16 cellular contexts compared by ENCODE assay signal in genomic region chr20:48459729-48460395, GRCh38.
"Had no signal": no experiment of that assay in that cellular context is flagged by ENCODE, and none has a peak within 500 bp of the region (broad histone marks: within the 10 kb centered on the region; RNA-seq: fewer than 3 reads in every experiment).

No MANE protein-coding gene starts in this region.

- H3K36me3 Mint-ChIP-seq: activated CD4-positive, alpha-beta memory T cell treated with anti-CD3 and anti-CD28 coated beads for 36 hours; activated naive CD4-positive, alpha-beta T cell treated with anti-CD3 and anti-CD28 coated beads, Interleukin-2, amount 50 U/mL, for 72 hours; naive thymus-derived CD4-positive, alpha-beta T cell had no signal

- H3K27ac Mint-ChIP-seq: activated CD4-positive, alpha-beta memory T cell treated with anti-CD3 and anti-CD28 coated beads for 36 hours; activated naive CD4-positive, alpha-beta T cell treated with anti-CD3 and anti-CD28 coated beads, Interleukin-2, amount 50 U/mL, for 72 hours; activated T-helper 1 cell treated with anti-CD3 and anti-CD28 coated beads, Interleukin-12 subunit alpha, Interleukin-12 subunit beta, Interleukin-2, Interleukin-4 antibody, amounts not matched to agents 30 ng/mL and 10 ng/mL and 1 ng/mL, durations not matched to agents 14 hours and 24 hours and 36 hours; naive thymus-derived CD4-positive, alpha-beta T cell had no signal

- H3K9me3 ChIP-seq: adrenal gland, neutrophil had no signal

- H3K27ac ChIP-seq: adrenal gland, neutrophil had no signal

- H3K4me3 ChIP-seq: adrenal gland had no signal

- ATAC-seq: activated naive CD4-positive, alpha-beta T cell treated with anti-CD3 and anti-CD28 coated beads, Interleukin-2, amount 50 U/mL, for 72 hours; left ventricle myocardium superior; naive thymus-derived CD4-positive, alpha-beta T cell had no signal

- H3K4me3 Mint-ChIP-seq: activated CD4-positive, alpha-beta memory T cell treated with anti-CD3 and anti-CD28 coated beads for 36 hours; activated T-helper 1 cell treated with anti-CD3 and anti-CD28 coated beads, Interleukin-12 subunit alpha, Interleukin-12 subunit beta, Interleukin-2, Interleukin-4 antibody, amounts not matched to agents 30 ng/mL and 10 ng/mL and 1 ng/mL, durations not matched to agents 14 hours and 24 hours and 36 hours; naive thymus-derived CD4-positive, alpha-beta T cell had no signal

- H3K9me3 Mint-ChIP-seq: activated CD4-positive, alpha-beta memory T cell treated with anti-CD3 and anti-CD28 coated beads for 36 hours; activated naive CD4-positive, alpha-beta T cell treated with anti-CD3 and anti-CD28 coated beads, Interleukin-2, amount 50 U/mL, for 72 hours; activated T-helper 1 cell treated with anti-CD3 and anti-CD28 coated beads, Interleukin-12 subunit alpha, Interleukin-12 subunit beta, Interleukin-2, Interleukin-4 antibody, amounts not matched to agents 30 ng/mL and 10 ng/mL and 1 ng/mL, durations not matched to agents 14 hours and 24 hours and 36 hours; naive thymus-derived CD4-positive, alpha-beta T cell had no signal

- DNase-seq: activated CD4-positive, alpha-beta memory T cell treated with anti-CD3 and anti-CD28 coated beads for 36 hours; activated CD4-positive, alpha-beta T cell treated with anti-CD3 and anti-CD28 coated beads for 4 hours; activated gamma-delta T cell treated with Interleukin-2 at 50 U/mL for 16 hours; activated T-cell treated with anti-CD3 and anti-CD28 coated beads for 4 hours; effector CD4-positive, alpha-beta T cell; left ventricle myocardium superior; naive thymus-derived CD4-positive, alpha-beta T cell; stimulated activated CD4-positive, alpha-beta T cell treated with anti-CD3 and anti-CD28 coated beads, Interleukin-12 subunit alpha, Interleukin-12 subunit beta, amount 100 ng/mL, for 4 hours; stimulated activated CD4-positive, alpha-beta T cell treated with anti-CD3 and anti-CD28 coated beads, Interleukin-1b, Interleukin-23, amount 100 ng/mL, for 48 hours; stimulated activated CD8-positive, alpha-beta memory T cell treated with anti-CD3 and anti-CD28 coated beads, Interleukin-4, amount 100 ng/mL, for 48 hours; stimulated activated naive CD4-positive, alpha-beta T cell; T-helper 2 cell had no signal

- H3K36me3 ChIP-seq: adrenal gland, neutrophil had no signal

- H3K4me1 ChIP-seq: adrenal gland had no signal
